Comparison of ENCODE assay signal across 21 cellular contexts in the genomic region with DNA sequence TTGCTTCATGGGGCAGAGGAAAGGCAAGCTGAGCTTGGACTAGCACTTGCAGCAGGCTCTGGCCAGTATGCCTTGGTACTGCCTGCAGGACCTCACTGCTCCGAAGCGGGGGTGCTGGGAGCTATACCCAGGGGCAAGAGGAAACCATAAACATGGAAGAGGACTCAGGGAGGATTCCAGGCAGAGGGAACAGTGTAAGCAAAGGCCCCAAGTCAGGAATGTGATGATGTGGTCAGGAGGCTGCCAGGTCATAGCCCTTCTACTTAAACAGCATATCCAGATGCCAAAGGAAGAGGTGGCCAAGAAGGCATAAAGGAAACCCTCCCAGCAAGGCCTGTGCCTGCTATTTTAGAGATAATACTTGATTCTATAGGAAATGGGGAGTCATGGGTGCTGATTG. TPM values are rescaled to one million over a fixed set of nuclear protein-coding genes. Genes with fewer than 3 reads are reported as not detected.
A peak's percentile ranks its signal among the peaks of the same experiment; 100 is the strongest.
DNase-seq lines count a peak whose midpoint lies in the region; TF ChIP-seq lines count a peak whose summit lies in the region.
"Had no signal": no experiment of that assay in that cellular context is flagged by ENCODE, and none has a peak within 500 bp of the region (broad histone marks: within the 10 kb centered on the region; RNA-seq: fewer than 3 reads in every experiment).

No MANE protein-coding gene starts in this region.

- H3K27me3 ChIP-seq in MG63: no peaks in the 10 kb centered on the region
- no peaks in the 10 kb centered on the region for H3K27me3 ChIP-seq in uterus
- H3K27me3 ChIP-seq: BLaER1 had no signal

- H3K4me3 ChIP-seq in MG63: no peak overlapping the region
- H3K4me3 ChIP-seq in uterus: no peak overlapping the region
- H3K4me3 ChIP-seq: BLaER1, GM12878, GM23248 had no signal

- H3K36me3 ChIP-seq in MG63 (no peaks in the 10 kb centered on the region), uterus (no peaks in the 10 kb centered on the region)
- H3K36me3 ChIP-seq: BLaER1 had no signal

- H3K9me3 ChIP-seq in MG63 (peaks cover 4% of the 10 kb centered on the region; the same call in 1 of the 2 replicates), uterus (peaks cover 0 to 4% of the 10 kb centered on the region in 2 donors)
- H3K9me3 ChIP-seq: Caco-2 had no signal

- no peaks in the 10 kb centered on the region for H3K4me1 ChIP-seq in uterus
- H3K4me1 ChIP-seq: Caco-2 had no signal

- DNase-seq in EH (ENCODE audit: low read depth) (peak; percentile 81), ELR (ENCODE audit: low read depth) (peak; percentile 49), MG63 (peak; percentile 10), fibroblast of peridontal ligament (ENCODE audit: extremely low read depth) (peak; percentile 1), NOMO-1 treated with DMSO at 0.1 percent for 48 hours (lab: John Stamatoyannopoulos, UW; ENCODE audit: unreplicated experiment) (no peak), uterus (no peak), putamen (ENCODE audit: low spot score) (no peak)
- DNase-seq in stimulated activated CD8-positive, alpha-beta memory T cell treated with anti-CD3 and anti-CD28 coated beads, Interleukin-4, amount 100 ng/mL, for 48 hours: no peak
- DNase-seq: Caco-2; CD4-positive, CD25-positive, alpha-beta regulatory T cell; CD8-positive, alpha-beta T cell; DMS153; DND-41; GDM1; GM23248; H7; HCEC 1CT had no signal

- TF ChIP-seq CTCF in uterus (IDR thresholded peaks at IDR 0.05): no peak

- intact Hi-C loops in uterus (cut with DNase I; ENCODE audit: low total_unique reads): no loop called here

- TF ChIP-seq POLR2A in uterus (IDR thresholded peaks at IDR 0.05): no peak

- H3K27ac ChIP-seq in uterus: no peak overlapping the region
- H3K27ac ChIP-seq: 22Rv1, BLaER1, C4-2B had no signal

RNA-seq across cellular contexts. Expression of a gene that starts 31.1 kb away (rescaled TPM):
- not detected in 2 replicates for total RNA-seq in MG63 (2014; rRNA removed; shearing (Covaris generic); ENCODE audit: low replicate concordance)
- total RNA-seq in uterus: 1 to 10 TPM in 2 of 4 donors, not detected in 2; 1.5 to 2.9 TPM
- total RNA-seq: CD4-positive, CD25-positive, alpha-beta regulatory T cell had no signal

Comparison
In these comparisons a context has a peak if more than half of its experiments do, and no peak if none do; other contexts are left out.
1. DNase-seq: peak in EH (single experiment), ELR (single experiment), MG63 (single experiment) and fibroblast of peridontal ligament (single experiment); none in NOMO-1 treated with DMSO at 0.1 percent for 48 hours (single experiment), uterus (0 of 2), putamen (single experiment) and stimulated activated CD8-positive, alpha-beta memory T cell treated with anti-CD3 and anti-CD28 coated beads, Interleukin-4, amount 100 ng/mL, for 48 hours (single experiment).